In the genomic region with DNA sequence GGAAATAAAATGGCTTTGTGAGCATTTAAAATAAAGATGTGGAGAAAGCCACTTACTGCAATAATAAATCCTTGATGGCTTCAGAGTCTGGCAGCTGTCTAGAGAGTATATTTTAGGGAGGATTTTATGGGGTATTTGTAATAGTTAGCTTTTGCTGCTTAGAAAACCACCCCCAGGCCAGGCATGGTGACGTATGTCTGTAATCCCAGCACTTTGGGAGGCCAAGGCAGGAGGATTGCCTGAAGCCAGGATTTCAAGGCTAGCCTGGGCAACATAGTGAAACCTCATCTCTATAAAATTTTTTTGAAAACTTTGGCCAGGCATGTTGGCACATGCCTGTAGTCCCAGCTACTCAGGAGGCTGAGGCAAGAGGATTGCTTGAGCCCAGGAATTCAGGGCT, we compare ENCODE assay signal across 33 cellular contexts.
"Had no signal": no experiment of that assay in that cellular context is flagged by ENCODE, and none has a peak within 500 bp of the region (broad histone marks: within the 10 kb centered on the region; RNA-seq: fewer than 3 reads in every experiment).

No MANE protein-coding gene starts in this region.

- H3K4me3 Mint-ChIP-seq: activated CD4-positive, alpha-beta memory T cell treated with anti-CD3 and anti-CD28 coated beads, Interleukin-2, amount 10 ng/mL, durations not matched to agents 7 days and 5 days; activated CD4-positive, alpha-beta T cell treated with anti-CD3 and anti-CD28 coated beads, Interleukin-2, amount 10 ng/mL, durations not matched to agents 7 days and 5 days; activated T-cell treated with anti-CD3 and anti-CD28 coated beads, Interleukin-2, amount 50 U/mL, for 4 hours; activated T-helper 17 cell treated with anti-CD3 and anti-CD28 coated beads, Interleukin-2, amount 50 U/mL, for 72 hours; central memory CD8-positive, alpha-beta T cell; immature natural killer cell; nephron; stimulated activated memory B cell treated with anti-CD40 and anti-IgM and Interleukin-4, amounts not matched to agents 10 μg/mL and 1 μg/mL and 100 μg/mL, for 72 hours; stimulated activated naive CD8-positive, alpha-beta T cell treated with anti-CD3 and anti-CD28 coated beads, Interleukin-15, amount 100 ng/mL, for 72 hours; T-helper 17 cell; type B pancreatic cell had no signal

- H3K36me3 Mint-ChIP-seq: immature natural killer cell; stimulated activated memory B cell treated with anti-CD40 and anti-IgM and Interleukin-4, amounts not matched to agents 10 μg/mL and 1 μg/mL and 100 μg/mL, for 72 hours had no signal

- H3K27ac Mint-ChIP-seq: activated CD4-positive, alpha-beta memory T cell treated with anti-CD3 and anti-CD28 coated beads, Interleukin-2, amount 10 ng/mL, durations not matched to agents 7 days and 5 days; activated CD4-positive, alpha-beta T cell treated with anti-CD3 and anti-CD28 coated beads, Interleukin-2, amount 10 ng/mL, durations not matched to agents 7 days and 5 days; activated T-helper 17 cell treated with anti-CD3 and anti-CD28 coated beads, Interleukin-2, amount 50 U/mL, for 72 hours; immature natural killer cell; nephron; stimulated activated memory B cell treated with anti-CD40 and anti-IgM and Interleukin-4, amounts not matched to agents 10 μg/mL and 1 μg/mL and 100 μg/mL, for 72 hours; stimulated activated naive CD8-positive, alpha-beta T cell treated with anti-CD3 and anti-CD28 coated beads, Interleukin-15, amount 100 ng/mL, for 72 hours; T-helper 17 cell; type B pancreatic cell had no signal

- ATAC-seq: activated T-cell treated with anti-CD3 and anti-CD28 coated beads, Interleukin-2, amount 50 U/mL, for 4 hours; activated T-helper 17 cell treated with anti-CD3 and anti-CD28 coated beads, Interleukin-2, amount 50 U/mL, for 72 hours; gastroesophageal sphincter; left lung; mucosa of descending colon; psoas muscle; stimulated activated memory B cell treated with anti-CD40 and anti-IgM and Interleukin-4, amounts not matched to agents 10 μg/mL and 1 μg/mL and 100 μg/mL, for 72 hours; stimulated activated naive CD8-positive, alpha-beta T cell treated with anti-CD3 and anti-CD28 coated beads, Interleukin-15, amount 100 ng/mL, for 72 hours; T-helper 17 cell had no signal

- H3K27me3 Mint-ChIP-seq: activated CD4-positive, alpha-beta memory T cell treated with anti-CD3 and anti-CD28 coated beads, Interleukin-2, amount 10 ng/mL, durations not matched to agents 7 days and 5 days; activated CD4-positive, alpha-beta T cell treated with anti-CD3 and anti-CD28 coated beads, Interleukin-2, amount 10 ng/mL, durations not matched to agents 7 days and 5 days; activated T-helper 17 cell treated with anti-CD3 and anti-CD28 coated beads, Interleukin-2, amount 50 U/mL, for 72 hours; central memory CD8-positive, alpha-beta T cell; stimulated activated naive CD8-positive, alpha-beta T cell treated with anti-CD3 and anti-CD28 coated beads, Interleukin-15, amount 100 ng/mL, for 72 hours; T-helper 17 cell had no signal

- H3K9me3 Mint-ChIP-seq: activated CD4-positive, alpha-beta memory T cell treated with anti-CD3 and anti-CD28 coated beads, Interleukin-2, amount 10 ng/mL, durations not matched to agents 7 days and 5 days; activated CD4-positive, alpha-beta T cell treated with anti-CD3 and anti-CD28 coated beads, Interleukin-2, amount 10 ng/mL, durations not matched to agents 7 days and 5 days; activated T-cell treated with anti-CD3 and anti-CD28 coated beads, Interleukin-2, amount 50 U/mL, for 4 hours; activated T-helper 17 cell treated with anti-CD3 and anti-CD28 coated beads, Interleukin-2, amount 50 U/mL, for 72 hours; central memory CD8-positive, alpha-beta T cell; nephron; stimulated activated memory B cell treated with anti-CD40 and anti-IgM and Interleukin-4, amounts not matched to agents 10 μg/mL and 1 μg/mL and 100 μg/mL, for 72 hours; stimulated activated naive CD8-positive, alpha-beta T cell treated with anti-CD3 and anti-CD28 coated beads, Interleukin-15, amount 100 ng/mL, for 72 hours; type B pancreatic cell had no signal

- H3K27ac ChIP-seq: gastroesophageal sphincter, left lung, parathyroid adenoma, psoas muscle, sigmoid colon, uterus had no signal

- H3K4me1 Mint-ChIP-seq: activated CD4-positive, alpha-beta memory T cell treated with anti-CD3 and anti-CD28 coated beads, Interleukin-2, amount 10 ng/mL, durations not matched to agents 7 days and 5 days; activated CD4-positive, alpha-beta T cell treated with anti-CD3 and anti-CD28 coated beads, Interleukin-2, amount 10 ng/mL, durations not matched to agents 7 days and 5 days; activated T-helper 17 cell treated with anti-CD3 and anti-CD28 coated beads, Interleukin-2, amount 50 U/mL, for 72 hours; central memory CD8-positive, alpha-beta T cell; immature natural killer cell; nephron; stimulated activated memory B cell treated with anti-CD40 and anti-IgM and Interleukin-4, amounts not matched to agents 10 μg/mL and 1 μg/mL and 100 μg/mL, for 72 hours had no signal

- H3K4me3 ChIP-seq: gastroesophageal sphincter, left lung, lung, mucosa of descending colon, psoas muscle, sigmoid colon, uterus had no signal

- DNase-seq: activated CD4-positive, alpha-beta memory T cell treated with anti-CD3 and anti-CD28 coated beads, Interleukin-2, amount 10 ng/mL, durations not matched to agents 7 days and 5 days; activated CD4-positive, alpha-beta T cell treated with anti-CD3 and anti-CD28 coated beads for 1 hour; activated CD4-positive, alpha-beta T cell treated with anti-CD3 and anti-CD28 coated beads, Interleukin-2, amount 10 ng/mL, durations not matched to agents 7 days and 5 days; activated CD8-positive, alpha-beta memory T cell treated with anti-CD3 and anti-CD28 coated beads, Interleukin-2, amount 50 U/mL, for 48 hours; activated gamma-delta T cell treated with Interleukin-2 at 50 U/mL for 16 hours; activated naive CD4-positive, alpha-beta T cell treated with anti-CD3 and anti-CD28 coated beads, Interleukin-2, amount 50 U/mL, for 16 hours; activated T-cell treated with anti-CD3 and anti-CD28 coated beads, Interleukin-2, amount 50 U/mL, for 4 hours; amniotic stem cell; dermis blood vessel endothelial cell; effector CD4-positive, alpha-beta T cell; head of caudate nucleus; hypothalamus; immature natural killer cell; left lung; mucosa of descending colon; nucleus accumbens; psoas muscle; sigmoid colon; small intestine; stimulated activated CD4-positive, alpha-beta T cell treated with anti-CD3 and anti-CD28 coated beads, Interleukin-4, amount 100 ng/mL, for 24 hours; stimulated activated naive CD8-positive, alpha-beta T cell treated with anti-CD3 and anti-CD28 coated beads, Interleukin-15, amount 100 ng/mL, for 72 hours; substantia nigra; T-helper 17 cell; T1000; uterus had no signal
